Comparison of ENCODE assay signal across 1 cellular context in the genomic region with DNA sequence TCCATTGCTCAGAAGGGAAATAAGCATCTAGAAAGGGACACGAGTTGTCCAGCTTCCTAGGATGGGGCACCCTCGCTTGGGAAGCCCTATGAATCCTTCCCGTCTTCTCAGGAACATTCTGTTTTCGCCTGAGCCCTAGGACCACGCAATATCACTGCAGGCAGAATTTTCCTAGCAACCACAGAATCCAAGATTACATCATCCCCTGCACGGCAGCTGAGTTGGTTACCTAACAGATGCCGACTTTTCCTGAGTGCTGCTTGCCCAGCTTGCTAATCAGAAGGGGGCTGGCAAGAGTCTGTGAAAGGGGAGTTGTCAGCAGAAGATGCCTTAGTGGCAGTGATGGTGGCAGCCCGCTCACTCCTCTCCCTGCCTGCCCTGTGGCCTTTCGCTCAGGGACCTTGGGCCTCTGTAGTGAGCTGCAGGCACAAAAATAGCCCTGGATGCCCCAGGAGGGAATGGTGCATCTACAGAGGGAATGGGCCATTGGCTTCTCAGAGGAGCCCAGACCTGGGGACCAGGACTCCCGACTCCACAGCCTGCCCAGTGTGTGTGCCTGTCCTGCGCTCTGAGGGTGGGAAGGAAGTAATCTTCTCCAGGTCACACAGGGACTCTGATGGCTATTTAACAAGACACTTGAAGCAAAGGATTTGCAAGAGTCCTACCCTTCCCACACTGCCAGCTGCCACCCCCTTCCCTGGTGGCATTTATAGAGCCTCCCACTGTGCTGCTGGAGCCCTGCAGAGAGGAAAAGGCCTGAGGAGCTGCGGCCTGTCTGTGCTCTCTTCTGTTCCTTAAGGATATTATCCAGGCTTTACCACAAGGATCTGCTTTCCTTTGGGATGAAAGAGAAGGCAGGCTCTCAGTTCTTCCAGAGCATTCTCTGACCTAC.
A peak's percentile ranks its signal among the peaks of the same experiment; 100 is the strongest.
TF ChIP-seq lines count a peak whose summit lies in the region.

No MANE protein-coding gene starts in this region.

TF ChIP-seq in HEK293, 187 proteins besides CTCF, POLR2A, EP300 and RAD21 (continued from another document and continues in another):
- TF ChIP-seq, protein P1, sequence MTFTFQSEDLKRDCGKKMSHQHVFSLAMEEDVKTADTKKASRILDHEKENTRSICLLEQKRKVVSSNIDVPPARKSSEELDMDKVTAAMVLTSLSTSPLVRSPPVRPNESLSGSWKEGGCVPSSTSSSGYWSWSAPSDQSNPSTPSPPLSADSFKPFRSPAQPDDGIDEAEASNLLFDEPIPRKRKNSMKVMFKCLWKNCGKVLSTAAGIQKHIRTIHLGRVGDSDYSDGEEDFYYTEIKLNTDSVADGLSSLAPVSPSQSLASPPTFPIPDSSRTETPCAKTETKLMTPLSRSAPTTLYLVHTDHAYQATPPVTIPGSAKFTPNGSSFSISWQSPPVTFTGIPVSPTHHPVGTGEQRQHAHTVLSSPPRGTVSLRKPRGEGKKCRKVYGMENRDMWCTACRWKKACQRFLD (tag by site-specific recombination; IDR thresholded peaks at IDR 0.05) = no peak
- TF ChIP-seq ZNF10 (tag by site-specific recombination; IDR thresholded peaks at IDR 0.05) (peak; percentile 82), ZNF596 (tag by site-specific recombination; IDR thresholded peaks at IDR 0.05) (no peak), ZNF175 (tag by site-specific recombination; IDR thresholded peaks at IDR 0.05) (no peak), ZBTB17 (tag by site-specific recombination; IDR thresholded peaks at IDR 0.05) (peak; percentile 60), MEIS1 (CRISPR knock-in tag; IDR thresholded peaks at IDR 0.05; ENCODE audit: borderline replicate concordance) (no peak), GLIS1 (tag by site-specific recombination; IDR thresholded peaks at IDR 0.05) (peak; percentile 95), ZNF664 (tag by site-specific recombination; IDR thresholded peaks at IDR 0.05) (no peak), ZNF140 (tag by site-specific recombination; IDR thresholded peaks at IDR 0.05) (no peak), ZNF2 (tag by site-specific recombination; IDR thresholded peaks at IDR 0.05) (0 out of 2 replicates have a peak, but pooled peaks have one; percentile 28), ZNF473 (tag by site-specific recombination; IDR thresholded peaks at IDR 0.05) (no peak), ZNF501 (tag by site-specific recombination; IDR thresholded peaks at IDR 0.05) (no peak), ZNF777 (tag by site-specific recombination; IDR thresholded peaks at IDR 0.05; ENCODE audit: borderline replicate concordance) (no peak), ZNF239 (tag by site-specific recombination; IDR thresholded peaks at IDR 0.05) (no peak), ZNF366 (tag by site-specific recombination; conservative IDR thresholded peaks at IDR 0.05) (no peak; the same call in 1 of the 2 replicates), ZNF121 (tag by site-specific recombination; IDR thresholded peaks at IDR 0.05) (no peak), ZBTB21 (tag by site-specific recombination; IDR thresholded peaks at IDR 0.05) (no peak), ZNF830 (tag by site-specific recombination; IDR thresholded peaks at IDR 0.05; ENCODE audit: low read depth) (no peak), ZNF211 (tag by site-specific recombination; IDR thresholded peaks at IDR 0.05; ENCODE audit: low read depth) (no peak), ZNF16 (tag by site-specific recombination; IDR thresholded peaks at IDR 0.05; ENCODE audit: low read depth) (no peak), ZSCAN23 (tag by site-specific recombination; IDR thresholded peaks at IDR 0.05) (no peak), ZNF133 (tag by site-specific recombination; IDR thresholded peaks at IDR 0.05) (no peak), KLF9 (tag by site-specific recombination; IDR thresholded peaks at IDR 0.05; ENCODE audit: low read depth) (no peak), ZNF23 (tag by site-specific recombination; IDR thresholded peaks at IDR 0.05; ENCODE audit: borderline replicate concordance) (no peak), ZNF548 (tag by site-specific recombination; IDR thresholded peaks at IDR 0.05) (no peak), ZBTB7A (tag by site-specific recombination; IDR thresholded peaks at IDR 0.05; ENCODE audit: low read depth) (no peak), ZNF747 (tag by site-specific recombination; IDR thresholded peaks at IDR 0.05) (no peak), SP7 (tag by site-specific recombination; IDR thresholded peaks at IDR 0.05) (0 out of 2 replicates have a peak, but pooled peaks have one; percentile 37), ZNF292 (tag by site-specific recombination; IDR thresholded peaks at IDR 0.05; ENCODE audit: borderline replicate concordance, low read depth) (no peak), BCL11A (tag by site-specific recombination; IDR thresholded peaks at IDR 0.05; ENCODE audit: low read depth) (no peak)
- TF ChIP-seq, protein P2, sequence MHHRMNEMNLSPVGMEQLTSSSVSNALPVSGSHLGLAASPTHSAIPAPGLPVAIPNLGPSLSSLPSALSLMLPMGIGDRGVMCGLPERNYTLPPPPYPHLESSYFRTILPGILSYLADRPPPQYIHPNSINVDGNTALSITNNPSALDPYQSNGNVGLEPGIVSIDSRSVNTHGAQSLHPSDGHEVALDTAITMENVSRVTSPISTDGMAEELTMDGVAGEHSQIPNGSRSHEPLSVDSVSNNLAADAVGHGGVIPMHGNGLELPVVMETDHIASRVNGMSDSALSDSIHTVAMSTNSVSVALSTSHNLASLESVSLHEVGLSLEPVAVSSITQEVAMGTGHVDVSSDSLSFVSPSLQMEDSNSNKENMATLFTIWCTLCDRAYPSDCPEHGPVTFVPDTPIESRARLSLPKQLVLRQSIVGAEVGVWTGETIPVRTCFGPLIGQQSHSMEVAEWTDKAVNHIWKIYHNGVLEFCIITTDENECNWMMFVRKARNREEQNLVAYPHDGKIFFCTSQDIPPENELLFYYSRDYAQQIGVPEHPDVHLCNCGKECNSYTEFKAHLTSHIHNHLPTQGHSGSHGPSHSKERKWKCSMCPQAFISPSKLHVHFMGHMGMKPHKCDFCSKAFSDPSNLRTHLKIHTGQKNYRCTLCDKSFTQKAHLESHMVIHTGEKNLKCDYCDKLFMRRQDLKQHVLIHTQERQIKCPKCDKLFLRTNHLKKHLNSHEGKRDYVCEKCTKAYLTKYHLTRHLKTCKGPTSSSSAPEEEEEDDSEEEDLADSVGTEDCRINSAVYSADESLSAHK (tag by site-specific recombination; IDR thresholded peaks at IDR 0.05) = no peak
- TF ChIP-seq, protein P3, sequence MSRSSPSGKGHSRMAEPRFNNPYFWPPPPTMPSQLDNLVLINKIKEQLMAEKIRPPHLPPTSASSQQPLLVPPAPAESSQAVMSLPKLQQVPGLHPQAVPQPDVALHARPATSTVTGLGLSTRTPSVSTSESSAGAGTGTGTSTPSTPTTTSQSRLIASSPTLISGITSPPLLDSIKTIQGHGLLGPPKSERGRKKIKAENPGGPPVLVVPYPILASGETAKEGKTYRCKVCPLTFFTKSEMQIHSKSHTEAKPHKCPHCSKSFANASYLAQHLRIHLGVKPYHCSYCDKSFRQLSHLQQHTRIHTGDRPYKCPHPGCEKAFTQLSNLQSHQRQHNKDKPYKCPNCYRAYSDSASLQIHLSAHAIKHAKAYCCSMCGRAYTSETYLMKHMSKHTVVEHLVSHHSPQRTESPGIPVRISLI (tag by site-specific recombination; IDR thresholded peaks at IDR 0.05) = no peak
- TF ChIP-seq, protein P4, sequence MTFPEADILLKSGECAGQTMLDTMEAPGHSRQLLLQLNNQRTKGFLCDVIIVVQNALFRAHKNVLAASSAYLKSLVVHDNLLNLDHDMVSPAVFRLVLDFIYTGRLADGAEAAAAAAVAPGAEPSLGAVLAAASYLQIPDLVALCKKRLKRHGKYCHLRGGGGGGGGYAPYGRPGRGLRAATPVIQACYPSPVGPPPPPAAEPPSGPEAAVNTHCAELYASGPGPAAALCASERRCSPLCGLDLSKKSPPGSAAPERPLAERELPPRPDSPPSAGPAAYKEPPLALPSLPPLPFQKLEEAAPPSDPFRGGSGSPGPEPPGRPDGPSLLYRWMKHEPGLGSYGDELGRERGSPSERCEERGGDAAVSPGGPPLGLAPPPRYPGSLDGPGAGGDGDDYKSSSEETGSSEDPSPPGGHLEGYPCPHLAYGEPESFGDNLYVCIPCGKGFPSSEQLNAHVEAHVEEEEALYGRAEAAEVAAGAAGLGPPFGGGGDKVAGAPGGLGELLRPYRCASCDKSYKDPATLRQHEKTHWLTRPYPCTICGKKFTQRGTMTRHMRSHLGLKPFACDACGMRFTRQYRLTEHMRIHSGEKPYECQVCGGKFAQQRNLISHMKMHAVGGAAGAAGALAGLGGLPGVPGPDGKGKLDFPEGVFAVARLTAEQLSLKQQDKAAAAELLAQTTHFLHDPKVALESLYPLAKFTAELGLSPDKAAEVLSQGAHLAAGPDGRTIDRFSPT (tag by site-specific recombination; IDR thresholded peaks at IDR 0.05) = no peak
- TF ChIP-seq, protein P5, sequence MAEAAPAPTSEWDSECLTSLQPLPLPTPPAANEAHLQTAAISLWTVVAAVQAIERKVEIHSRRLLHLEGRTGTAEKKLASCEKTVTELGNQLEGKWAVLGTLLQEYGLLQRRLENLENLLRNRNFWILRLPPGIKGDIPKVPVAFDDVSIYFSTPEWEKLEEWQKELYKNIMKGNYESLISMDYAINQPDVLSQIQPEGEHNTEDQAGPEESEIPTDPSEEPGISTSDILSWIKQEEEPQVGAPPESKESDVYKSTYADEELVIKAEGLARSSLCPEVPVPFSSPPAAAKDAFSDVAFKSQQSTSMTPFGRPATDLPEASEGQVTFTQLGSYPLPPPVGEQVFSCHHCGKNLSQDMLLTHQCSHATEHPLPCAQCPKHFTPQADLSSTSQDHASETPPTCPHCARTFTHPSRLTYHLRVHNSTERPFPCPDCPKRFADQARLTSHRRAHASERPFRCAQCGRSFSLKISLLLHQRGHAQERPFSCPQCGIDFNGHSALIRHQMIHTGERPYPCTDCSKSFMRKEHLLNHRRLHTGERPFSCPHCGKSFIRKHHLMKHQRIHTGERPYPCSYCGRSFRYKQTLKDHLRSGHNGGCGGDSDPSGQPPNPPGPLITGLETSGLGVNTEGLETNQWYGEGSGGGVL (tag by site-specific recombination; IDR thresholded peaks at IDR 0.05) = no peak
- TF ChIP-seq, protein P6, sequence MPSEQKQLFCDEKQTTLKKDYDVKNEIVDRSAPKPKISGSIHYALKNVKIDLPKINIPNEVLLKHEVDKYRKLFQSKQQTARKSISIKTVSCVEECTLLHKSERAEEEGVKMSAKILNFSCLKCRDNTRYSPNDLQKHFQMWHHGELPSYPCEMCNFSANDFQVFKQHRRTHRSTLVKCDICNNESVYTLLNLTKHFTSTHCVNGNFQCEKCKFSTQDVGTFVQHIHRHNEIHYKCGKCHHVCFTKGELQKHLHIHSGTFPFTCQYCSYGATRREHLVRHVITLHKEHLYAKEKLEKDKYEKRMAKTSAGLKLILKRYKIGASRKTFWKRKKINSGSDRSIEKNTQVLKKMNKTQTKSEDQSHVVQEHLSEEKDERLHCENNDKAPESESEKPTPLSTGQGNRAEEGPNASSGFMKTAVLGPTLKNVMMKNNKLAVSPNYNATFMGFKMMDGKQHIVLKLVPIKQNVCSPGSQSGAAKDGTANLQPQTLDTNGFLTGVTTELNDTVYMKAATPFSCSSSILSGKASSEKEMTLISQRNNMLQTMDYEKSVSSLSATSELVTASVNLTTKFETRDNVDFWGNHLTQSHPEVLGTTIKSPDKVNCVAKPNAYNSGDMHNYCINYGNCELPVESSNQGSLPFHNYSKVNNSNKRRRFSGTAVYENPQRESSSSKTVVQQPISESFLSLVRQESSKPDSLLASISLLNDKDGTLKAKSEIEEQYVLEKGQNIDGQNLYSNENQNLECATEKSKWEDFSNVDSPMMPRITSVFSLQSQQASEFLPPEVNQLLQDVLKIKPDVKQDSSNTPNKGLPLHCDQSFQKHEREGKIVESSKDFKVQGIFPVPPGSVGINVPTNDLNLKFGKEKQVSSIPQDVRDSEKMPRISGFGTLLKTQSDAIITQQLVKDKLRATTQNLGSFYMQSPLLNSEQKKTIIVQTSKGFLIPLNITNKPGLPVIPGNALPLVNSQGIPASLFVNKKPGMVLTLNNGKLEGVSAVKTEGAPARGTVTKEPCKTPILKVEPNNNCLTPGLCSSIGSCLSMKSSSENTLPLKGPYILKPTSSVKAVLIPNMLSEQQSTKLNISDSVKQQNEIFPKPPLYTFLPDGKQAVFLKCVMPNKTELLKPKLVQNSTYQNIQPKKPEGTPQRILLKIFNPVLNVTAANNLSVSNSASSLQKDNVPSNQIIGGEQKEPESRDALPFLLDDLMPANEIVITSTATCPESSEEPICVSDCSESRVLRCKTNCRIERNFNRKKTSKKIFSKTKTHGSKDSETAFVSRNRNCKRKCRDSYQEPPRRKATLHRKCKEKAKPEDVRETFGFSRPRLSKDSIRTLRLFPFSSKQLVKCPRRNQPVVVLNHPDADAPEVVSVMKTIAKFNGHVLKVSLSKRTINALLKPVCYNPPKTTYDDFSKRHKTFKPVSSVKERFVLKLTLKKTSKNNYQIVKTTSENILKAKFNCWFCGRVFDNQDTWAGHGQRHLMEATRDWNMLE (tag by site-specific recombination; conservative IDR thresholded peaks at IDR 0.05; ENCODE audit: low read depth) = no peak
- TF ChIP-seq, protein P7, sequence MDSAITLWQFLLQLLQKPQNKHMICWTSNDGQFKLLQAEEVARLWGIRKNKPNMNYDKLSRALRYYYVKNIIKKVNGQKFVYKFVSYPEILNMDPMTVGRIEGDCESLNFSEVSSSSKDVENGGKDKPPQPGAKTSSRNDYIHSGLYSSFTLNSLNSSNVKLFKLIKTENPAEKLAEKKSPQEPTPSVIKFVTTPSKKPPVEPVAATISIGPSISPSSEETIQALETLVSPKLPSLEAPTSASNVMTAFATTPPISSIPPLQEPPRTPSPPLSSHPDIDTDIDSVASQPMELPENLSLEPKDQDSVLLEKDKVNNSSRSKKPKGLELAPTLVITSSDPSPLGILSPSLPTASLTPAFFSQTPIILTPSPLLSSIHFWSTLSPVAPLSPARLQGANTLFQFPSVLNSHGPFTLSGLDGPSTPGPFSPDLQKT (IDR thresholded peaks at IDR 0.05; ENCODE audit: borderline replicate concordance, low read depth, low read length) = no peak
- TF ChIP-seq, protein P8, sequence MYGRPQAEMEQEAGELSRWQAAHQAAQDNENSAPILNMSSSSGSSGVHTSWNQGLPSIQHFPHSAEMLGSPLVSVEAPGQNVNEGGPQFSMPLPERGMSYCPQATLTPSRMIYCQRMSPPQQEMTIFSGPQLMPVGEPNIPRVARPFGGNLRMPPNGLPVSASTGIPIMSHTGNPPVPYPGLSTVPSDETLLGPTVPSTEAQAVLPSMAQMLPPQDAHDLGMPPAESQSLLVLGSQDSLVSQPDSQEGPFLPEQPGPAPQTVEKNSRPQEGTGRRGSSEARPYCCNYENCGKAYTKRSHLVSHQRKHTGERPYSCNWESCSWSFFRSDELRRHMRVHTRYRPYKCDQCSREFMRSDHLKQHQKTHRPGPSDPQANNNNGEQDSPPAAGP (tag by site-specific recombination; IDR thresholded peaks at IDR 0.05) = no peak
- TF ChIP-seq, protein P9, sequence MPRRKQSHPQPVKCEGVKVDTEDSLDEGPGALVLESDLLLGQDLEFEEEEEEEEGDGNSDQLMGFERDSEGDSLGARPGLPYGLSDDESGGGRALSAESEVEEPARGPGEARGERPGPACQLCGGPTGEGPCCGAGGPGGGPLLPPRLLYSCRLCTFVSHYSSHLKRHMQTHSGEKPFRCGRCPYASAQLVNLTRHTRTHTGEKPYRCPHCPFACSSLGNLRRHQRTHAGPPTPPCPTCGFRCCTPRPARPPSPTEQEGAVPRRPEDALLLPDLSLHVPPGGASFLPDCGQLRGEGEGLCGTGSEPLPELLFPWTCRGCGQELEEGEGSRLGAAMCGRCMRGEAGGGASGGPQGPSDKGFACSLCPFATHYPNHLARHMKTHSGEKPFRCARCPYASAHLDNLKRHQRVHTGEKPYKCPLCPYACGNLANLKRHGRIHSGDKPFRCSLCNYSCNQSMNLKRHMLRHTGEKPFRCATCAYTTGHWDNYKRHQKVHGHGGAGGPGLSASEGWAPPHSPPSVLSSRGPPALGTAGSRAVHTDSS (tag by site-specific recombination; IDR thresholded peaks at IDR 0.05) = no peak
